ENCODE assay signal across 34 cellular contexts in genomic region chr4:102774254-102774653, GRCh38.
"Had no signal": no experiment of that assay in that cellular context is flagged by ENCODE, and none has a peak within 500 bp of the region (broad histone marks: within the 10 kb centered on the region; RNA-seq: fewer than 3 reads in every experiment).

No MANE protein-coding gene starts in this region.

- H3K27me3 ChIP-seq: MG63 had no signal

- H3K4me3 ChIP-seq: MG63 had no signal

- H3K27ac ChIP-seq: KMS-11 had no signal

- H3K36me3 ChIP-seq: MG63 had no signal

- H3K9me3 ChIP-seq: MG63 had no signal

- DNase-seq: Karpas-422, Kasumi-1, MG63, MM.1S, MV-4-11, NCI-H1048, NCI-H1092, NCI-H1092 treated with DMSO at 0.1 percent for 48 hours, NCI-H1105, NCI-H1105 treated with DMSO at 0.1 percent for 48 hours, NCI-H1417, NCI-H1417 treated with DMSO at 0.1 percent for 48 hours, NCI-H1436, NCI-H1436 treated with DMSO at 0.1 percent for 48 hours, NCI-H146, NCI-H1694, NCI-H1694 treated with DMSO at 0.1 percent for 48 hours, NCI-H187, NCI-H187 treated with DMSO at 0.1 percent for 48 hours, NCI-H1930, NCI-H2029, NCI-H2029 treated with DMSO at 0.1 percent for 48 hours, NCI-H2081, NCI-H2081 treated with DMSO at 0.1 percent for 48 hours, NCI-H2107, NCI-H2171, NCI-H2171 treated with DMSO at 0.1 percent for 48 hours, NCI-H2227 treated with DMSO at 0.1 percent for 48 hours, NCI-H226, NCI-H345, NCI-H446, NCI-H446 treated with DMSO at 0.1 percent for 48 hours, NCI-H510A had no signal
